Comparison of ENCODE assay signal across 17 cellular contexts in genomic region chr1:1839311-1839965, GRCh38. TPM values are rescaled to one million over a fixed set of nuclear protein-coding genes. Genes with fewer than 3 reads are reported as not detected.
A peak's percentile ranks its signal among the peaks of the same experiment; 100 is the strongest.
DNase-seq lines count a peak whose midpoint lies in the region; ATAC-seq and TF ChIP-seq lines count a peak whose summit lies in the region.
"Had no signal": no experiment of that assay in that cellular context is flagged by ENCODE, and none has a peak within 500 bp of the region (broad histone marks: within the 10 kb centered on the region; RNA-seq: fewer than 3 reads in every experiment).

No MANE protein-coding gene starts in this region.

- no peak for TF ChIP-seq CTCF in natural killer cell (IDR thresholded peaks at IDR 0.05)
- no peak for TF ChIP-seq CTCF in VCaP (conservative IDR thresholded peaks at IDR 0.05)
- TF ChIP-seq CTCF in neural progenitor cell (IDR thresholded peaks at IDR 0.05), result no peak

- H3K36me3 ChIP-seq in neural progenitor cell, result peaks cover 3% of the 10 kb centered on the region

- H2AFZ ChIP-seq in neural progenitor cell (replicated peaks), result no peak overlapping the region

- H3K27me3 ChIP-seq in neural progenitor cell, result no peaks in the 10 kb centered on the region
- H3K27me3 ChIP-seq: foreskin keratinocyte had no signal

- no peak for DNase-seq in natural killer cell
- no peak for DNase-seq in natural killer cell treated with Interleukin-12 subunit alpha and Interleukin-12 subunit beta and Interleukin-15 and Interleukin-18, amount 100 ng/mL, for 72 hours (ENCODE audit: low spot score)
- DNase-seq in naive B cell, result no peak
- no peak for DNase-seq in activated CD8-positive, alpha-beta memory T cell treated with anti-CD3 and anti-CD28 coated beads, Interleukin-2, amount 10 ng/mL, durations not matched to agents 7 days and 5 days
- no peak for DNase-seq in neural progenitor cell (ENCODE audit: low spot score)
- DNase-seq in globus pallidus (ENCODE audit: low spot score), result no peak
- DNase-seq: Caco-2; foreskin keratinocyte; KG1; kidney glomerular epithelial cell; mesenchymal stem cell; NCI-H1930; stimulated activated CD4-positive, alpha-beta T cell treated with anti-CD3 and anti-CD28 coated beads, Interleukin-4, amount 100 ng/mL, for 24 hours had no signal

- intact Hi-C loops in natural killer cell (cut with micrococcal nuclease), result no loop called here

- no peaks in the 10 kb centered on the region for H3K9me3 ChIP-seq in neural progenitor cell (ENCODE audit: low read depth)
- H3K9me3 ChIP-seq: Caco-2 had no signal

- H3K27me3 Mint-ChIP-seq in natural killer cell (ENCODE audit: low read depth in 2 of 2) (no peaks in the 10 kb centered on the region), naive B cell (no peaks in the 10 kb centered on the region), neural progenitor cell (ENCODE audit: insufficient read depth, low read depth) (peaks cover 3% of the 10 kb centered on the region)
- no peaks in the 10 kb centered on the region for H3K27me3 Mint-ChIP-seq in natural killer cell treated with Interleukin-12 subunit alpha and Interleukin-12 subunit beta and Interleukin-15 and Interleukin-18, amount 100 ng/mL, for 72 hours
- no peaks in the 10 kb centered on the region for H3K27me3 Mint-ChIP-seq in activated CD8-positive, alpha-beta memory T cell treated with anti-CD3 and anti-CD28 coated beads, Interleukin-2, amount 10 ng/mL, durations not matched to agents 7 days and 5 days
- H3K27me3 Mint-ChIP-seq: activated CD4-positive, alpha-beta T cell treated with anti-CD3 and anti-CD28 coated beads for 36 hours had no signal

- no peak overlapping the region for H3K4me2 ChIP-seq in neural progenitor cell

- H3K36me3 Mint-ChIP-seq in natural killer cell (no peaks in the 10 kb centered on the region), naive B cell (no peaks in the 10 kb centered on the region), neural progenitor cell (peaks cover 18% of the 10 kb centered on the region)
- no peaks in the 10 kb centered on the region for H3K36me3 Mint-ChIP-seq in natural killer cell treated with Interleukin-12 subunit alpha and Interleukin-12 subunit beta and Interleukin-15 and Interleukin-18, amount 100 ng/mL, for 72 hours
- peaks cover 17% of the 10 kb centered on the region for H3K36me3 Mint-ChIP-seq in activated CD8-positive, alpha-beta memory T cell treated with anti-CD3 and anti-CD28 coated beads, Interleukin-2, amount 10 ng/mL, durations not matched to agents 7 days and 5 days

- H3K27ac ChIP-seq in VCaP (peak overlapping the region; percentile 77), neural progenitor cell (no peak overlapping the region)
- H3K27ac ChIP-seq: foreskin keratinocyte had no signal

- peaks cover 7% of the 10 kb centered on the region for H3K4me1 ChIP-seq in neural progenitor cell
- H3K4me1 ChIP-seq: Caco-2 had no signal

- CTCF ChIA-PET in activated CD8-positive, alpha-beta memory T cell treated with anti-CD3 and anti-CD28 coated beads, Interleukin-2, amount 10 ng/mL, durations not matched to agents 7 days and 5 days (lab: Charles Lee), result interaction anchor here (1.1 kb wide), 1 partner anchor 69 kb away, joined by 3 read pairs; no protein-coding TSS in a partner anchor

- H3K79me2 ChIP-seq in neural progenitor cell (ENCODE audit: low read depth), result peaks cover 100% of the 10 kb centered on the region

- no peaks in the 10 kb centered on the region for H3K9me3 Mint-ChIP-seq in natural killer cell
- no peaks in the 10 kb centered on the region for H3K9me3 Mint-ChIP-seq in natural killer cell treated with Interleukin-12 subunit alpha and Interleukin-12 subunit beta and Interleukin-15 and Interleukin-18, amount 100 ng/mL, for 72 hours
- H3K9me3 Mint-ChIP-seq in naive B cell, result no peaks in the 10 kb centered on the region
- H3K9me3 Mint-ChIP-seq in activated CD8-positive, alpha-beta memory T cell treated with anti-CD3 and anti-CD28 coated beads, Interleukin-2, amount 10 ng/mL, durations not matched to agents 7 days and 5 days (ENCODE audit: low read depth), result no peaks in the 10 kb centered on the region
- no peaks in the 10 kb centered on the region for H3K9me3 Mint-ChIP-seq in neural progenitor cell
- H3K9me3 Mint-ChIP-seq: neural crest cell had no signal

- ATAC-seq in natural killer cell (no peak), naive B cell (ENCODE audit: low read depth in 2 of 2) (no peak), HG03175 (IDR thresholded peaks at IDR 0.05; ENCODE audit: unreplicated experiment) (no peak)
- no peak for ATAC-seq in natural killer cell treated with Interleukin-12 subunit alpha and Interleukin-12 subunit beta and Interleukin-15 and Interleukin-18, amount 100 ng/mL, for 72 hours
- no peak for ATAC-seq in activated CD8-positive, alpha-beta memory T cell treated with anti-CD3 and anti-CD28 coated beads, Interleukin-2, amount 10 ng/mL, durations not matched to agents 7 days and 5 days
- ATAC-seq: activated CD4-positive, alpha-beta T cell treated with anti-CD3 and anti-CD28 coated beads for 36 hours; foreskin keratinocyte had no signal

- H3K4me3 ChIP-seq in neural progenitor cell, result no peak overlapping the region

- H3K4me1 Mint-ChIP-seq in natural killer cell, result peaks cover 39 to 42% of the 10 kb centered on the region in 2 donors
- peaks cover 25 to 31% of the 10 kb centered on the region in 2 donors for H3K4me1 Mint-ChIP-seq in natural killer cell treated with Interleukin-12 subunit alpha and Interleukin-12 subunit beta and Interleukin-15 and Interleukin-18, amount 100 ng/mL, for 72 hours (ENCODE audit: low read depth in 2 of 2)
- peaks cover 38 to 74% (median 54%) of the 10 kb centered on the region in 3 donors for H3K4me1 Mint-ChIP-seq in naive B cell
- H3K4me1 Mint-ChIP-seq in activated CD8-positive, alpha-beta memory T cell treated with anti-CD3 and anti-CD28 coated beads, Interleukin-2, amount 10 ng/mL, durations not matched to agents 7 days and 5 days, result peaks cover 22% of the 10 kb centered on the region
- H3K4me1 Mint-ChIP-seq in neural progenitor cell, result peaks cover 23% of the 10 kb centered on the region

- H3K4me3 Mint-ChIP-seq in natural killer cell (peak overlapping the region; percentile 10), naive B cell (peak overlapping the region in 6 of 8 donors; percentile 15 to 75 (median 32)), neural progenitor cell (no peak overlapping the region)
- no peak overlapping the region for H3K4me3 Mint-ChIP-seq in natural killer cell treated with Interleukin-12 subunit alpha and Interleukin-12 subunit beta and Interleukin-15 and Interleukin-18, amount 100 ng/mL, for 72 hours
- H3K4me3 Mint-ChIP-seq in activated CD8-positive, alpha-beta memory T cell treated with anti-CD3 and anti-CD28 coated beads, Interleukin-2, amount 10 ng/mL, durations not matched to agents 7 days and 5 days, result no peak overlapping the region
- H3K4me3 Mint-ChIP-seq: neural crest cell had no signal

- H4K20me1 ChIP-seq in neural progenitor cell (ENCODE audit: low read depth), result peaks cover 83% of the 10 kb centered on the region

- H3F3A ChIP-seq in neural progenitor cell (ENCODE audit: low read depth), result peaks cover 40% of the 10 kb centered on the region

- H3K27ac Mint-ChIP-seq in natural killer cell, result peak overlapping the region in 1 of 2 donors; percentile 86
- no peak overlapping the region for H3K27ac Mint-ChIP-seq in natural killer cell treated with Interleukin-12 subunit alpha and Interleukin-12 subunit beta and Interleukin-15 and Interleukin-18, amount 100 ng/mL, for 72 hours
- H3K27ac Mint-ChIP-seq in naive B cell, result peak overlapping the region in 5 of 6 donors; percentile 20 to 92 (median 80)
- no peak overlapping the region for H3K27ac Mint-ChIP-seq in activated CD8-positive, alpha-beta memory T cell treated with anti-CD3 and anti-CD28 coated beads, Interleukin-2, amount 10 ng/mL, durations not matched to agents 7 days and 5 days
- H3K27ac Mint-ChIP-seq in neural progenitor cell, result no peak overlapping the region

- H3K9ac ChIP-seq in neural progenitor cell, result no peak overlapping the region

RNA-seq across cellular contexts. Expression of gene GNB1, which starts 51.4 kb away (rescaled TPM):
- total RNA-seq in natural killer cell (100 to 1,000 TPM; 285 to 304 (median 289) TPM), neural progenitor cell (ENCODE audit: low replicate concordance) (175 and 197 TPM in 2 replicates)
- 100 to 1,000 TPM; 361 to 446 TPM for total RNA-seq in natural killer cell treated with Interleukin-12 subunit alpha and Interleukin-12 subunit beta and Interleukin-15 and Interleukin-18, amount 100 ng/mL, for 72 hours
- polyA plus RNA-seq in naive B cell (ENCODE audit: low read depth in 6 of 6), result 100 to 1,000 TPM in 3 of 6 donors, 10 to 100 TPM in 3; 57.9 to 131 (median 92.3) TPM
- 100 to 1,000 TPM; 426 to 473 TPM for total RNA-seq in activated CD8-positive, alpha-beta memory T cell treated with anti-CD3 and anti-CD28 coated beads, Interleukin-2, amount 10 ng/mL, durations not matched to agents 7 days and 5 days

Comparison
In these comparisons a context has a peak if more than half of its experiments do, and no peak if none do; other contexts are left out.
1. H3K4me3 Mint-ChIP-seq: peak in natural killer cell (single experiment) and naive B cell (6 of 8); none in natural killer cell treated with Interleukin-12 subunit alpha and Interleukin-12 subunit beta and Interleukin-15 and Interleukin-18, amount 100 ng/mL, for 72 hours (single experiment), activated CD8-positive, alpha-beta memory T cell treated with anti-CD3 and anti-CD28 coated beads, Interleukin-2, amount 10 ng/mL, durations not matched to agents 7 days and 5 days (single experiment) and neural progenitor cell (single experiment).
2. H3K27ac Mint-ChIP-seq: peak in naive B cell (5 of 6); none in natural killer cell treated with Interleukin-12 subunit alpha and Interleukin-12 subunit beta and Interleukin-15 and Interleukin-18, amount 100 ng/mL, for 72 hours (0 of 2), activated CD8-positive, alpha-beta memory T cell treated with anti-CD3 and anti-CD28 coated beads, Interleukin-2, amount 10 ng/mL, durations not matched to agents 7 days and 5 days (single experiment) and neural progenitor cell (single experiment).